17 cellular contexts compared by ENCODE assay signal in genomic region chr10:124629842-124630241, GRCh38.
DNase-seq lines count a peak whose midpoint lies in the region; ATAC-seq and TF ChIP-seq lines count a peak whose summit lies in the region.
"Had no signal": no experiment of that assay in that cellular context is flagged by ENCODE, and none has a peak within 500 bp of the region (broad histone marks: within the 10 kb centered on the region; RNA-seq: fewer than 3 reads in every experiment).

No MANE protein-coding gene starts in this region.

- H3K4me1 ChIP-seq in left ventricle myocardium inferior (peaks cover 86% of the 10 kb centered on the region), Peyer's patch (peaks cover 5 to 46% (median 40%) of the 10 kb centered on the region in 4 donors), adrenal gland (replicated peaks in 1 of 2) (peaks cover 14 to 55% of the 10 kb centered on the region in 2 donors)

- intact Hi-C loops in left ventricle myocardium inferior (cut with micrococcal nuclease) (loop anchor here (5.0 kb wide), 1 partner anchor 112 kb away; the partner anchor contains the start of gene FAM53B), left ventricle myocardium superior (cut with micrococcal nuclease) (no loop called here), dorsolateral prefrontal cortex (cut with DNase I) (loop anchor here (10.0 kb wide), 2 partner anchors 175 to 195 kb away; partner anchors contain the start of gene ABRAXAS2 (in 1 of the 2)), adrenal gland (cut with DNase I) (loop anchor here (5.0 to 10.0 kb wide), 2 partner anchors 95 to 107 kb away; no protein-coding TSS in a partner anchor)

- no peaks in the 10 kb centered on the region for H3K27me3 ChIP-seq in left ventricle myocardium inferior (ENCODE audit: low read depth)
- no peaks in the 10 kb centered on the region for H3K27me3 ChIP-seq in dorsolateral prefrontal cortex
- no peaks in the 10 kb centered on the region for H3K27me3 ChIP-seq in Peyer's patch
- H3K27me3 ChIP-seq in adrenal gland = no peaks in the 10 kb centered on the region

- peak overlapping the region; percentile 66 for H3K27ac ChIP-seq in left ventricle myocardium inferior (replicated peaks)
- peak overlapping the region; percentile 66 to 98 (median 91) for H3K27ac ChIP-seq in dorsolateral prefrontal cortex
- peak overlapping the region in 11 of 21 experiments; percentile 11 to 85 (median 74) for H3K27ac ChIP-seq in skin epidermis
- H3K27ac ChIP-seq in Peyer's patch = peak overlapping the region in 2 of 4 donors; percentile 11 to 73
- H3K27ac ChIP-seq in adrenal gland = peak overlapping the region in 2 of 5 donors; percentile 21 to 74

- H3K4me3 ChIP-seq in left ventricle myocardium inferior (no peak overlapping the region), dorsolateral prefrontal cortex (no peak overlapping the region), skin epidermis (no peak overlapping the region), Peyer's patch (no peak overlapping the region), adrenal gland (no peak overlapping the region)

- no peak for TF ChIP-seq CTCF in left ventricle myocardium inferior (IDR thresholded peaks at IDR 0.05; ENCODE audit: borderline replicate concordance)
- no peak for TF ChIP-seq CTCF in dorsolateral prefrontal cortex (IDR thresholded peaks at IDR 0.05 in 54 of 56, conservative IDR thresholded peaks at IDR 0.05 in 2 of 56; ENCODE audit: low read depth in 1 of 56, partially characterized antibody in 56 of 56)
- TF ChIP-seq CTCF in Peyer's patch (IDR thresholded peaks at IDR 0.05) = no peak
- no peak for TF ChIP-seq CTCF in adrenal gland (IDR thresholded peaks at IDR 0.05)

- DNase-seq in left ventricle myocardium inferior (no peak), left ventricle myocardium superior (no peak), dorsolateral prefrontal cortex (no peak), Peyer's patch (no peak), adrenal gland (no peak)
- no peak for DNase-seq in activated CD4-positive, alpha-beta T cell treated with anti-CD3 and anti-CD28 coated beads, Interleukin-2, amount 50 U/mL, for 1 hour
- DNase-seq: activated CD4-positive, alpha-beta T cell treated with anti-CD3 and anti-CD28 coated beads, Interleukin-2, amount 10 ng/mL, durations not matched to agents 7 days and 5 days; activated naive CD8-positive, alpha-beta T cell treated with anti-CD3 and anti-CD28 coated beads for 36 hours; activated T-cell treated with anti-CD3 and anti-CD28 coated beads, Interleukin-2, amount 50 U/mL, for 1 hour; central memory CD4-positive, alpha-beta T cell; EL; endodermal cell; NCI-H1092; NCI-H2107; NCI-H69 had no signal

- WGBS in adrenal gland, 4 donors = 78 to 95% (median 85%) methylated on average over 3 to 6 of the region's 6 CpGs

- no peak for TF ChIP-seq POLR2A in Peyer's patch (IDR thresholded peaks at IDR 0.05)
- no peak for TF ChIP-seq POLR2A in adrenal gland (IDR thresholded peaks at IDR 0.05)

- peaks cover 5% of the 10 kb centered on the region for H3K9me3 ChIP-seq in left ventricle myocardium inferior (replicated peaks)
- no peaks in the 10 kb centered on the region for H3K9me3 ChIP-seq in Peyer's patch
- no peaks in the 10 kb centered on the region for H3K9me3 ChIP-seq in adrenal gland (replicated peaks in 1 of 3)

- ATAC-seq in left ventricle myocardium superior = no peak
- no peak for ATAC-seq in GM19035 (IDR thresholded peaks at IDR 0.05; ENCODE audit: unreplicated experiment)

- H3K36me3 ChIP-seq in left ventricle myocardium inferior (peaks cover 5% of the 10 kb centered on the region), Peyer's patch (peaks cover 0 to 6% (median 0%) of the 10 kb centered on the region in 3 donors), adrenal gland (replicated peaks in 1 of 2) (no peaks in the 10 kb centered on the region)
